In genomic region chr19:45069056-45069455, GRCh38 we compare ENCODE assay signal across 9 cellular contexts. TPM values are rescaled to one million over a fixed set of nuclear protein-coding genes. Genes with fewer than 3 reads are reported as not detected.
DNase-seq lines count a peak whose midpoint lies in the region; ATAC-seq, FAIRE-seq and TF ChIP-seq lines count a peak whose summit lies in the region.
"Had no signal": no experiment of that assay in that cellular context is flagged by ENCODE, and none has a peak within 500 bp of the region (broad histone marks: within the 10 kb centered on the region; RNA-seq: fewer than 3 reads in every experiment).

No MANE protein-coding gene starts in this region.

- intact Hi-C loops in psoas muscle (cut with DNase I) = no loop called here

- no peaks in the 10 kb centered on the region for H3K4me1 ChIP-seq in GM23248 (ENCODE audit: insufficient read depth)
- H3K4me1 ChIP-seq in RWPE2 (ENCODE audit: insufficient read depth, poor library complexity, severe bottlenecking) = no peaks in the 10 kb centered on the region
- H3K4me1 ChIP-seq in psoas muscle = no peaks in the 10 kb centered on the region
- H3K4me1 ChIP-seq in MM.1S (ENCODE audit: low read length) = no peaks in the 10 kb centered on the region

- H4K20me1 ChIP-seq in GM23248 (ENCODE audit: insufficient read depth) (no peaks in the 10 kb centered on the region), MM.1S (ENCODE audit: insufficient read depth, low read length) (peaks cover 18% of the 10 kb centered on the region; the same call in 1 of the 2 replicates)

- H3K4me3 ChIP-seq in GM23248 (no peak overlapping the region), RWPE2 (ENCODE audit: severe bottlenecking) (no peak overlapping the region), epithelial cell of esophagus (ENCODE audit: low read length) (no peak overlapping the region), psoas muscle (no peak overlapping the region), MM.1S (ENCODE audit: low read length) (no peak overlapping the region)
- H3K4me3 ChIP-seq: PC-9 had no signal

- H2AFZ ChIP-seq in GM23248 (no peak overlapping the region), MM.1S (ENCODE audit: low read length) (no peak overlapping the region)
- H2AFZ ChIP-seq: PC-9 had no signal

- H3K9me3 ChIP-seq in GM23248 (ENCODE audit: low read depth) (no peaks in the 10 kb centered on the region), RWPE2 (ENCODE audit: severe bottlenecking) (no peaks in the 10 kb centered on the region), psoas muscle (no peaks in the 10 kb centered on the region), MM.1S (replicated peaks; ENCODE audit: insufficient read depth, low read length) (no peaks in the 10 kb centered on the region)

- H3F3A ChIP-seq in GM23248 (ENCODE audit: insufficient read depth) (peaks cover 5% of the 10 kb centered on the region; the same call in 1 of the 2 replicates), MM.1S (ENCODE audit: insufficient read depth, low read length) (peaks cover 14% of the 10 kb centered on the region)

- peak; percentile 87 for ATAC-seq in RWPE2 (ENCODE audit: low read depth)
- ATAC-seq in psoas muscle = peak in 3 of 4 donors; percentile 23 to 29 (median 23)

- H3K79me2 ChIP-seq in GM23248 (ENCODE audit: insufficient read depth) (peaks cover 5% of the 10 kb centered on the region; the same call in 1 of the 2 replicates), MM.1S (ENCODE audit: low read length) (peaks cover 50% of the 10 kb centered on the region)

- H3K27me3 ChIP-seq in GM23248 (replicated peaks; ENCODE audit: insufficient read depth) (no peaks in the 10 kb centered on the region), RWPE2 (ENCODE audit: insufficient read depth, poor library complexity, severe bottlenecking) (no peaks in the 10 kb centered on the region), psoas muscle (ENCODE audit: insufficient read depth in 3 of 3, low read length in 2 of 3) (no peaks in the 10 kb centered on the region), MM.1S (replicated peaks; ENCODE audit: insufficient read depth, low read length) (no peaks in the 10 kb centered on the region)

- in situ Hi-C loops in GM23248 (cut with MboI) = no loop called here

- H3K36me3 ChIP-seq in GM23248 (ENCODE audit: low read depth) (peaks cover 13% of the 10 kb centered on the region; the same call in 1 of the 2 replicates), RWPE2 (ENCODE audit: low read depth) (peaks cover 44% of the 10 kb centered on the region), psoas muscle (ENCODE audit: insufficient read depth in 1 of 2, low read depth in 1 of 2) (peaks cover 0 to 82% of the 10 kb centered on the region in 2 donors), MM.1S (replicated peaks; ENCODE audit: insufficient read depth, low read length) (peaks cover 12% of the 10 kb centered on the region)

- H3K27ac ChIP-seq in GM23248 (no peak overlapping the region), RWPE2 (ENCODE audit: poor library complexity, severe bottlenecking) (no peak overlapping the region), psoas muscle (no peak overlapping the region), MM.1S (ENCODE audit: low read length) (no peak overlapping the region)
- H3K27ac ChIP-seq: PC-9 had no signal

- no peak overlapping the region for H3K9ac ChIP-seq in GM23248
- no peak overlapping the region for H3K9ac ChIP-seq in MM.1S (ENCODE audit: low read length)

- WGBS in GM23248 (ENCODE audit: low coverage in 1 of 2, low lambda C conversion rate in 2 of 2, missing lambda C conversion rate in 2 of 2), 2 experiments = 76 to 80% methylated on average over 9 to 13 of the region's 13 CpGs
- 72 to 84% (median 74%) methylated on average over 13 of the region's 13 CpGs for WGBS in psoas muscle, 3 donors

- H3K9me2 ChIP-seq in GM23248 (ENCODE audit: insufficient read depth) (no peaks in the 10 kb centered on the region), MM.1S (replicated peaks; ENCODE audit: insufficient read depth, low read length) (no peaks in the 10 kb centered on the region)

- no peak for FAIRE-seq in D721Med (lab: Jason Lieb, UNC)

- TF ChIP-seq CTCF in RWPE2 (IDR thresholded peaks at IDR 0.05; ENCODE audit: poor library complexity, severe bottlenecking) (no peak), epithelial cell of esophagus (IDR thresholded peaks at IDR 0.05; ENCODE audit: insufficient read depth, low read depth, low read length, missing control alignments) (no peak), psoas muscle (IDR thresholded peaks at IDR 0.05) (no peak), MM.1S (IDR thresholded peaks at IDR 0.05; ENCODE audit: low read length) (no peak), D721Med (IDR thresholded peaks at IDR 0.05; ENCODE audit: insufficient read depth, missing control alignments) (no peak)

- DNase-seq in GM23248 = peak; percentile 43
- DNase-seq in RWPE2 (ENCODE audit: low spot score) = no peak
- peak; percentile 50 for DNase-seq in epithelial cell of esophagus (ENCODE audit: low read depth)
- DNase-seq in psoas muscle = no peak
- DNase-seq in MM.1S = no peak
- no peak for DNase-seq in NCI-H748 treated with DMSO at 0.1 percent for 48 hours (lab: John Stamatoyannopoulos, UW)
- DNase-seq in D721Med (ENCODE audit: insufficient read length, low spot score) = no peak

- H3K4me2 ChIP-seq in GM23248 (ENCODE audit: unreplicated experiment) = no peak overlapping the region
- no peak overlapping the region for H3K4me2 ChIP-seq in MM.1S (ENCODE audit: low read depth, low read length)
- H3K4me2 ChIP-seq: PC-9 had no signal

RNA-seq across cellular contexts. Expression of gene ZNF296, which starts 7.2 kb away (rescaled TPM):
- 0.25 TPM in 1 of 2 replicates, not detected in the other for total RNA-seq in GM23248 (2014; rRNA removed; shearing (Covaris generic))
- polyA plus RNA-seq in GM23248 (2016; fragmentation: Nextera tagmentation; extraction: Ambion mirVana) (0.15 TPM in 1 of 2 replicates, not detected in the other), psoas muscle (under 1 TPM; 0.22 to 0.62 (median 0.44) TPM)
- under 1 TPM in 3 of 4 donors, not detected in 1; 0.34 to 0.73 (median 0.36) TPM for total RNA-seq in psoas muscle
- total RNA-seq: myocyte had no signal

RNA-seq across cellular contexts. Expression of gene GEMIN7, which starts 10.0 kb away (rescaled TPM):
- 22.5 and 25.3 TPM in 2 replicates for total RNA-seq in GM23248 (2014; rRNA removed; shearing (Covaris generic))
- polyA plus RNA-seq in GM23248 (2016; fragmentation: Nextera tagmentation; extraction: Ambion mirVana) = 48.4 and 49.7 TPM in 2 replicates
- 10 to 100 TPM; 19.6 to 27.3 (median 24.3) TPM for total RNA-seq in psoas muscle
- 10 to 100 TPM; 40.9 to 51.1 (median 50.3) TPM for polyA plus RNA-seq in psoas muscle

RNA-seq across cellular contexts. Expression of gene PPP1R37, which starts 23.9 kb away (rescaled TPM):
- total RNA-seq in GM23248 (2014; rRNA removed; shearing (Covaris generic)) = 39.2 and 43.8 TPM in 2 replicates
- polyA plus RNA-seq in GM23248 (2016; fragmentation: Nextera tagmentation; extraction: Ambion mirVana) (1.6 and 1.9 TPM in 2 replicates), psoas muscle (10 to 100 TPM; 25.5 to 39.5 (median 36.3) TPM)
- 10 to 100 TPM; 27.0 to 34.6 (median 29.1) TPM for total RNA-seq in psoas muscle

RNA-seq across cellular contexts. Expression of gene CLASRP, which starts 30.2 kb away (rescaled TPM):
- 12.3 and 45.1 TPM in 2 replicates for total RNA-seq in GM23248 (2014; rRNA removed; shearing (Covaris generic))
- polyA plus RNA-seq in GM23248 (2016; fragmentation: Nextera tagmentation; extraction: Ambion mirVana) (9.2 and 10.1 TPM in 2 replicates), psoas muscle (10 to 100 TPM; 30.8 to 34.5 (median 33.2) TPM)
- 10 to 100 TPM; 37.4 to 65.9 (median 47.1) TPM for total RNA-seq in psoas muscle

Comparison
In these comparisons a context has a peak if more than half of its experiments do, and no peak if none do; other contexts are left out.
1. DNase-seq: peak in GM23248 (single experiment) and epithelial cell of esophagus (single experiment); none in RWPE2 (single experiment), psoas muscle (0 of 2), MM.1S (single experiment), NCI-H748 treated with DMSO at 0.1 percent for 48 hours (single experiment) and D721Med (single experiment).